Comparison of ENCODE assay signal across 8 cellular contexts in genomic region chr6:53547166-53547814, GRCh38. TPM values are rescaled to one million over a fixed set of nuclear protein-coding genes. Genes with fewer than 3 reads are reported as not detected.
A peak's percentile ranks its signal among the peaks of the same experiment; 100 is the strongest.
DNase-seq lines count a peak whose midpoint lies in the region; ATAC-seq, FAIRE-seq and TF ChIP-seq lines count a peak whose summit lies in the region.

No MANE protein-coding gene starts in this region.

- H3K9me3 ChIP-seq in BE2C: no peaks in the 10 kb centered on the region
- no peaks in the 10 kb centered on the region for H3K9me3 ChIP-seq in keratinocyte (ENCODE audit: control insufficient read depth, low read depth, low read length)

- peak overlapping the region; percentile 89 for H3K9ac ChIP-seq in keratinocyte (ENCODE audit: control insufficient read depth, extremely low read depth, insufficient read depth, low read length)

- peaks cover 21% of the 10 kb centered on the region for H3K79me2 ChIP-seq in keratinocyte (ENCODE audit: control insufficient read depth, insufficient read depth, low read length)

- TF ChIP-seq CTCF in BE2C (IDR thresholded peaks at IDR 0.05; ENCODE audit: low read depth, low read length) (no peak), keratinocyte (optimal IDR thresholded peaks at IDR 0.05 in 1 of 3, IDR thresholded peaks at IDR 0.05 in 1 of 3, conservative IDR thresholded peaks at IDR 0.05 in 1 of 3; ENCODE audit: extremely low read depth in 1 of 3, insufficient read depth in 2 of 3, low read length in 3 of 3) (no peak)

- DNase-seq in BE2C: no peak
- DNase-seq in keratinocyte (ENCODE audit: low read depth, low spot score): no peak
- DNase-seq in superior temporal gyrus (ENCODE audit: extremely low spot score): peak; percentile 44
- DNase-seq in GM12891 (ENCODE audit: insufficient read length, low spot score): no peak
- no peak for DNase-seq in DMS153 (lab: John Stamatoyannopoulos, UW)

- peaks cover 47% of the 10 kb centered on the region for H3K4me1 Mint-ChIP-seq in activated naive CD8-positive, alpha-beta T cell (ENCODE audit: low read depth)

- peak overlapping the region; percentile 92 for H3K27ac ChIP-seq in keratinocyte (ENCODE audit: control insufficient read depth, insufficient read depth, low read length)

- H3K9me1 ChIP-seq in keratinocyte (ENCODE audit: control insufficient read depth, extremely low read depth, insufficient read depth, low read length): no peaks in the 10 kb centered on the region

- H3K27me3 Mint-ChIP-seq in activated naive CD8-positive, alpha-beta T cell: no peaks in the 10 kb centered on the region

- H3K9me3 Mint-ChIP-seq in activated naive CD8-positive, alpha-beta T cell (ENCODE audit: low read depth): no peaks in the 10 kb centered on the region

- H3K4me3 Mint-ChIP-seq in activated naive CD8-positive, alpha-beta T cell: peak overlapping the region; percentile 88

- ATAC-seq in GM19438 (IDR thresholded peaks at IDR 0.05; ENCODE audit: low read depth, unreplicated experiment): peak; percentile 10
- peak; percentile 1 for ATAC-seq in HG03565 (IDR thresholded peaks at IDR 0.05; ENCODE audit: unreplicated experiment)

- H3K27ac Mint-ChIP-seq in activated naive CD8-positive, alpha-beta T cell: peak overlapping the region; percentile 30

- H3K27me3 ChIP-seq in BE2C (no peaks in the 10 kb centered on the region), keratinocyte (ENCODE audit: control insufficient read depth, extremely low read depth, insufficient read depth, low read length) (no peaks in the 10 kb centered on the region)

- H3K36me3 Mint-ChIP-seq in activated naive CD8-positive, alpha-beta T cell: peaks cover under 1% of the 10 kb centered on the region

- FAIRE-seq in keratinocyte (lab: Jason Lieb, UNC) (no peak), GM12891 (lab: Jason Lieb, UNC) (no peak)

- no peak for TF ChIP-seq POLR2A in GM12891 (IDR thresholded peaks at IDR 0.05; ENCODE audit: low read depth, low read length)

- peak overlapping the region; percentile 96 for H2AFZ ChIP-seq in keratinocyte (ENCODE audit: control insufficient read depth, low read length)

- H3K36me3 ChIP-seq in BE2C (peaks cover 3% of the 10 kb centered on the region; the same call in 1 of the 2 replicates), keratinocyte (ENCODE audit: control insufficient read depth in 2 of 2, extremely low read depth in 1 of 2, insufficient read depth in 2 of 2, low read length in 2 of 2) (no peaks in the 10 kb centered on the region)

- dilution Hi-C loops in keratinocyte (cut with MboI; ENCODE audit: extremely low pct_ligation_motif_present, low sequenced_read_pairs): no loop called here

- peak overlapping the region; percentile 99 for H3K4me2 ChIP-seq in keratinocyte (ENCODE audit: control insufficient read depth, extremely low read depth, insufficient read depth, low read depth, low read length)

- H3K4me1 ChIP-seq in BE2C (no peaks in the 10 kb centered on the region), keratinocyte (ENCODE audit: control insufficient read depth, extremely low read depth, insufficient read depth, low read length) (peaks cover 32% of the 10 kb centered on the region)

- no peaks in the 10 kb centered on the region for H4K20me1 ChIP-seq in keratinocyte (ENCODE audit: control insufficient read depth, extremely low read depth, insufficient read depth, low read length)

- peak overlapping the region; percentile 68 for H3K4me3 ChIP-seq in BE2C (ENCODE audit: low read depth, low read length)
- H3K4me3 ChIP-seq in keratinocyte (ENCODE audit: control insufficient read depth in 2 of 3, extremely low read depth in 1 of 3, insufficient read depth in 2 of 3, low read depth in 1 of 3, low read length in 3 of 3): peak overlapping the region; percentile 40 to 98 (median 89)

TF ChIP-seq in GM12891, 5 proteins besides CTCF, POLR2A, EP300 and RAD21:
- no peak for TF ChIP-seq POLR2AphosphoS5 (IDR thresholded peaks at IDR 0.05; ENCODE audit: low read depth, low read length)
- no peak for TF ChIP-seq SPI1 (IDR thresholded peaks at IDR 0.05; ENCODE audit: low read depth, low read length)
- TF ChIP-seq TAF1 (IDR thresholded peaks at IDR 0.05; ENCODE audit: low read depth, low read length): no peak
- TF ChIP-seq PAX5 (IDR thresholded peaks at IDR 0.05; ENCODE audit: insufficient read depth, low read length, severe bottlenecking): no peak
- no peak for TF ChIP-seq POU2F2 (IDR thresholded peaks at IDR 0.05; ENCODE audit: low read depth, low read length)

RNA-seq across cellular contexts. Expression of gene GCLC, which starts 2.4 kb away (rescaled TPM):
- polyA plus RNA-seq in BE2C (2012; ENCODE audit: insufficient read depth, insufficient read length, low read depth): 26.9 TPM
- 48.9 to 110 TPM (median 73.2 TPM) in 3 replicates for polyA plus RNA-seq in keratinocyte
- 509 TPM for polyA plus RNA-seq in keratinocyte (2011; ENCODE audit: low read depth)
- 59.8 and 126 TPM in 2 replicates for polyA plus RNA-seq in keratinocyte (2011; cell fraction: cytosol; rRNA removed)
- 231 and 232 TPM in 2 replicates for polyA plus RNA-seq in keratinocyte (2011; cell fraction: nucleus; rRNA removed)
- 39.6 and 81.5 TPM in 2 replicates for polyA plus RNA-seq in keratinocyte (2012; ENCODE audit: low replicate concordance)
- polyA minus RNA-seq in keratinocyte: 23.2 to 126 TPM (median 125 TPM) in 3 replicates
- polyA minus RNA-seq in keratinocyte (2011; cell fraction: cytosol; rRNA and poly(A)+ RNA removed): 57.6 TPM
- 78.8 and 209 TPM in 2 replicates for polyA minus RNA-seq in keratinocyte (2011; cell fraction: nucleus; rRNA and poly(A)+ RNA removed)
- polyA plus RNA-seq in GM12891 (2012; ENCODE audit: low read depth, missing spikeins): 4.1 TPM
